In the genomic region with DNA sequence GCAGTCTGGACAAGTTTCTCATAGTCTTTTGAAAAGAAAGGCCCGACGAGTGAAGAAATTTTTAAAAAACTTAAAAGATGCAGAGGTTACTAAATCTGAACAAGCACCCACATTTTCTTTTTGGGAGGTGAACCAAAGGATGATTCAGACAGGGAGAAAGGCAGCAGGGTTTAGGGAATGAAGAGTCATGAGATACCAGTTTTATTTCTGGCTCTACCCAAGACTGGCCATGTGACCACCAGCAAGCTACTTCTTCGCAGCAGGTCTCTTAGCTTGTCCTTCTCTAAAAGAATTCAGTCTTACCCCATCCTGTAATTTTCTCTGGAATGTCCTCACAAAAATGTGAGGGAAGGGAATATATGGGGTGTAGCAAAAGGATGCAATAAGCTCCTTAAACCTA, we compare ENCODE assay signal across 37 cellular contexts.
"Had no signal": no experiment of that assay in that cellular context is flagged by ENCODE, and none has a peak within 500 bp of the region (broad histone marks: within the 10 kb centered on the region; RNA-seq: fewer than 3 reads in every experiment).

No MANE protein-coding gene starts in this region.

- H3K27ac ChIP-seq: body of pancreas, breast epithelium, KMS-11, PC-9, RWPE1, VCaP had no signal

- H3K9ac ChIP-seq: KMS-11 had no signal

- H3K27me3 ChIP-seq: body of pancreas had no signal

- H2AFZ ChIP-seq: PC-9 had no signal

- H3K4me2 ChIP-seq: KMS-11, PC-9 had no signal

- H3K4me3 ChIP-seq: body of pancreas, breast epithelium, PC-9 had no signal

- DNase-seq: activated B cell treated with CpG ODN at 0.5 μM for 24 hours; activated CD4-positive, alpha-beta memory T cell treated with anti-CD3 and anti-CD28 coated beads, Interleukin-2, amount 10 ng/mL, durations not matched to agents 7 days and 5 days; activated CD4-positive, alpha-beta T cell treated with anti-CD3 and anti-CD28 coated beads for 4 hours; activated CD4-positive, alpha-beta T cell treated with anti-CD3 and anti-CD28 coated beads, Interleukin-2, amount 50 U/mL, for 1 hour; activated CD4-positive, CD25-positive, alpha-beta regulatory T cell treated with anti-CD3 and anti-CD28 coated beads, Interleukin-2, amount 50 U/mL, for 72 hours; activated CD8-positive, alpha-beta memory T cell treated with anti-CD3 and anti-CD28 coated beads for 24 hours; activated CD8-positive, alpha-beta memory T cell treated with anti-CD3 and anti-CD28 coated beads, Interleukin-2, amount 10 ng/mL, durations not matched to agents 7 days and 5 days; activated CD8-positive, alpha-beta memory T cell treated with anti-CD3 and anti-CD28 coated beads, Interleukin-2, amount 50 U/mL, for 48 hours; activated effector memory CD4-positive, alpha-beta T cell treated with anti-CD3 and anti-CD28 coated beads, Interleukin-2, amount 50 U/mL, for 16 hours; activated naive CD4-positive, alpha-beta T cell; activated naive CD4-positive, alpha-beta T cell treated with anti-CD3 and anti-CD28 coated beads, Interleukin-2, amount 50 U/mL, for 16 hours; activated naive CD8-positive, alpha-beta T cell treated with anti-CD3 and anti-CD28 coated beads for 36 hours; activated T-cell treated with anti-CD3 and anti-CD28 coated beads, Interleukin-2, amount 50 U/mL, for 72 hours; amniotic stem cell; body of pancreas; MM.1S; MV-4-11; NCI-H1092; NCI-H146; NCI-H187; NCI-H2029 treated with DMSO at 0.1 percent for 48 hours; NCI-H2107; NCI-H2171; NCI-H510A; NCI-H526; NCI-H748 treated with DMSO at 0.1 percent for 48 hours; PC-9; SIG-M5; T-cell; T-helper 17 cell had no signal

- ATAC-seq: activated CD8-positive, alpha-beta memory T cell treated with anti-CD3 and anti-CD28 coated beads, Interleukin-2, amount 10 ng/mL, durations not matched to agents 7 days and 5 days; activated T-cell treated with anti-CD3 and anti-CD28 coated beads, Interleukin-2, amount 50 U/mL, for 72 hours; activated T-helper 17 cell treated with anti-CD3 and anti-CD28 coated beads, Interleukin-2, amount 50 U/mL, for 72 hours; body of pancreas; Right ventricle myocardium inferior; SK-N-SH treated with all-trans-retinoic acid at 6 μM for 48 hours; T-cell; T-helper 17 cell had no signal

- H3K9me3 ChIP-seq: body of pancreas had no signal

- H3K4me1 ChIP-seq: body of pancreas, breast epithelium had no signal

- H3K36me3 ChIP-seq: breast epithelium had no signal
